ENCODE assay signal across 33 cellular contexts in the genomic region with DNA sequence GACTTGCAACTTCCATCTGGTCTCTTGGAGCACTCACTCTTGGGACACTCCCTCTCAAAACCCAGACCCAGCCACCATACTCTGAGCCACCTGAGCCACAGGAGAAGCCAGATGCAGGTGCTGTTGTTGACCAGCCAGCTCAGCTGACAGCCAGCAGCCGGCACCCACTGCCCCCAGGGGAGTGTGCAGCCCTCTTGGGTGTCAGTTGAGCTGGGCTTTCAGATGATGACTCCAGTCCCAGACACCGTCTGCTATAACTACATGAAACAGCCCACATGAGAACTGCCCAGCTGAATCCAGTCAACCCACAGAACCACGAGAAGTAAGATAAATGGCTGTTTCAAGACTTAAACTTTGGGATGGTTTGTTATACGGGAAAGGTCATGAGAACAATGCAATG. TPM values are rescaled to one million over a fixed set of nuclear protein-coding genes. Genes with fewer than 3 reads are reported as not detected.
DNase-seq lines count a peak whose midpoint lies in the region; ATAC-seq, FAIRE-seq and TF ChIP-seq lines count a peak whose summit lies in the region.
"Had no signal": no experiment of that assay in that cellular context is flagged by ENCODE, and none has a peak within 500 bp of the region (broad histone marks: within the 10 kb centered on the region; RNA-seq: fewer than 3 reads in every experiment).

No MANE protein-coding gene starts in this region.

- H3K9ac ChIP-seq in HepG2 (ENCODE audit: insufficient read depth, low read depth, low read length) (no peak overlapping the region), GM12878 (ENCODE audit: control insufficient read depth, insufficient read depth, low read length) (no peak overlapping the region)

- SMC1A ChIA-PET in GM12878 (lab: Charles Lee; ENCODE audit: uncharacterized antibody, unreplicated experiment): interaction anchor here (0.6 kb wide), 1 partner anchor 98 kb away, joined by 3 read pairs; no protein-coding TSS in a partner anchor

- H3K36me3 ChIP-seq in HepG2 (replicated peaks in 1 of 2; ENCODE audit: control insufficient read depth in 1 of 2, insufficient read depth in 2 of 2, low read length in 2 of 2) (no peaks in the 10 kb centered on the region), right lobe of liver (no peaks in the 10 kb centered on the region), GM12878 (ENCODE audit: control insufficient read depth in 2 of 2, insufficient read depth in 2 of 2, low read length in 1 of 2) (no peaks in the 10 kb centered on the region), heart left ventricle (no peaks in the 10 kb centered on the region)
- H3K36me3 ChIP-seq: left lung, pancreas, uterus had no signal

- H3K9me3 ChIP-seq in HepG2 (ENCODE audit: low read length): no peaks in the 10 kb centered on the region
- no peaks in the 10 kb centered on the region for H3K9me3 ChIP-seq in right lobe of liver
- no peaks in the 10 kb centered on the region for H3K9me3 ChIP-seq in GM12878 (replicated peaks; ENCODE audit: control insufficient read depth, insufficient read depth, low read length)
- peaks cover 0 to 6% (median 0%) of the 10 kb centered on the region in 12 donors for H3K9me3 ChIP-seq in heart left ventricle
- H3K9me3 ChIP-seq: left lung, pancreas, testis, uterus had no signal

- POLR2A ChIA-PET in HepG2 (lab: Yijun Ruan, JAX) (no interaction called here), GM12878 (lab: Charles Lee) (interaction anchor here (0.7 kb wide), 1 partner anchor 105 kb away, joined by 7 read pairs; no protein-coding TSS in a partner anchor)

- H3K4me1 ChIP-seq in HepG2 (ENCODE audit: insufficient read depth, low read length) (peaks cover 19% of the 10 kb centered on the region), right lobe of liver (peaks cover 0 to 28% (median 3%) of the 10 kb centered on the region in 4 donors), GM12878 (ENCODE audit: control insufficient read depth, insufficient read depth, low read length) (peaks cover 3% of the 10 kb centered on the region; the same call in 1 of the 2 replicates), heart left ventricle (peaks cover 0 to 13% (median 5%) of the 10 kb centered on the region in 12 donors)
- H3K4me1 ChIP-seq: testis, uterus had no signal

- H3K27me3 ChIP-seq in HepG2 (ENCODE audit: control insufficient read depth in 1 of 2, insufficient read depth in 2 of 2, low read length in 2 of 2) (peaks cover 2 to 26% of the 10 kb centered on the region in 2 experiments; a peak in 3 of 5 replicates), right lobe of liver (no peaks in the 10 kb centered on the region), GM12878 (replicated peaks in 1 of 2; ENCODE audit: control insufficient read depth in 2 of 2, insufficient read depth in 2 of 2, low read length in 1 of 2) (no peaks in the 10 kb centered on the region), heart left ventricle (no peaks in the 10 kb centered on the region)
- H3K27me3 ChIP-seq: left lung, pancreas, testis, uterus had no signal

- TF ChIP-seq POLR2A in HepG2 (IDR thresholded peaks at IDR 0.05; ENCODE audit: insufficient read depth in 1 of 2, low read depth in 2 of 2, low read length in 2 of 2) (no peak), right lobe of liver (IDR thresholded peaks at IDR 0.05) (no peak), GM12878 (IDR thresholded peaks at IDR 0.05; ENCODE audit: low read depth, low read length) (no peak), heart left ventricle (IDR thresholded peaks at IDR 0.05) (no peak)

- H3K4me3 ChIP-seq in HepG2 (replicated peaks in 1 of 3; ENCODE audit: insufficient read depth in 1 of 3, low read depth in 2 of 3, low read length in 3 of 3) (no peak overlapping the region), right lobe of liver (no peak overlapping the region), GM12878 (no peak overlapping the region), heart left ventricle (no peak overlapping the region)
- H3K4me3 ChIP-seq: GM23338, left lung, pancreas, testis, uterus had no signal

- H3K27ac ChIP-seq in HepG2 (ENCODE audit: extremely low read length, insufficient read depth, low read length) (no peak overlapping the region), right lobe of liver (no peak overlapping the region), GM12878 (ENCODE audit: control insufficient read depth, insufficient read depth) (no peak overlapping the region), heart left ventricle (no peak overlapping the region)
- H3K27ac ChIP-seq: left lung, pancreas, testis, uterus had no signal

- H3K4me2 ChIP-seq in HepG2 (ENCODE audit: low read depth, low read length) (no peak overlapping the region), GM12878 (ENCODE audit: control insufficient read depth, insufficient read depth) (no peak overlapping the region)
- H3K4me2 ChIP-seq: GM23338 had no signal

- no peak for TF ChIP-seq EP300 in HepG2 (IDR thresholded peaks at IDR 0.05; ENCODE audit: low read depth in 2 of 2, low read length in 2 of 2)
- TF ChIP-seq EP300 in HepG2 (CRISPR knock-in tag; IDR thresholded peaks at IDR 0.05; ENCODE audit: borderline replicate concordance): no peak
- TF ChIP-seq EP300 in GM12878 (IDR thresholded peaks at IDR 0.05; ENCODE audit: borderline replicate concordance in 1 of 2, control insufficient read depth in 1 of 2, low read depth in 2 of 2, low read length in 2 of 2): no peak

- ATAC-seq in HepG2 (no peak), right lobe of liver (no peak), GM12878 (no peak), heart left ventricle (no peak)
- ATAC-seq: activated CD4-positive, CD25-positive, alpha-beta regulatory T cell treated with anti-CD3 and anti-CD28 coated beads, Interleukin-2, amount 50 U/mL, for 24 hours; activated CD8-positive, alpha-beta memory T cell treated with anti-CD3 and anti-CD28 coated beads, Interleukin-2, amount 10 ng/mL, durations not matched to agents 7 days and 5 days; activated T-cell treated with anti-CD3 and anti-CD28 coated beads, Interleukin-2, amount 50 U/mL, for 4 hours; GM23338; left lung; pancreas; T-helper 17 cell had no signal

- RAD21 ChIA-PET in GM12878 (lab: Charles Lee; ENCODE audit: unreplicated experiment): no interaction called here

- intact Hi-C loops in HepG2 (cut with micrococcal nuclease; ENCODE audit: unreplicated experiment): no loop called here
- intact Hi-C loops in right lobe of liver (cut with DNase I): no loop called here
- intact Hi-C loops in GM12878 (cut with micrococcal nuclease; ENCODE audit: unreplicated experiment): no loop called here
- intact Hi-C loops in heart left ventricle (cut with DNase I): no loop called here

- H4K20me1 ChIP-seq in HepG2 (ENCODE audit: insufficient read depth, low read length) (no peaks in the 10 kb centered on the region), GM12878 (ENCODE audit: control insufficient read depth, insufficient read depth) (no peaks in the 10 kb centered on the region)

- TF ChIP-seq RAD21 in HepG2 (CRISPR knock-in tag; IDR thresholded peaks at IDR 0.05) (no peak), GM12878 (IDR thresholded peaks at IDR 0.05; ENCODE audit: insufficient read depth, low read depth, low read length) (no peak)

- CTCF ChIA-PET in HepG2 (lab: Yijun Ruan, JAX; ENCODE audit: low intra/inter-chr PET ratio, low total read pairs) (no interaction called here), GM12878 (lab: Yijun Ruan, JAX) (no interaction called here)

- H2AFZ ChIP-seq in HepG2 (ENCODE audit: low read length) (no peak overlapping the region), GM12878 (ENCODE audit: control insufficient read depth, low read depth, low read length) (no peak overlapping the region)
- H2AFZ ChIP-seq: GM23338 had no signal

- DNase-seq in HepG2 (ENCODE audit: low spot score) (no peak), right lobe of liver (no peak), NCI-H2107 (lab: John Stamatoyannopoulos, UW) (peak; percentile 32), GM12878 (ENCODE audit: low read depth, low spot score) (no peak), glomerular visceral epithelial cell (ENCODE audit: extremely low spot score) (no peak), ACHN (no peak), heart left ventricle (no peak)
- DNase-seq in stimulated activated CD4-positive, alpha-beta T cell treated with anti-CD3 and anti-CD28 coated beads, Interleukin-15, amount 100 ng/mL, for 24 hours: no peak
- DNase-seq: activated CD4-positive, alpha-beta T cell treated with anti-CD3 and anti-CD28 coated beads, Interleukin-2, amount 50 U/mL, for 4 hours; activated CD8-positive, alpha-beta memory T cell treated with anti-CD3 and anti-CD28 coated beads, Interleukin-2, amount 10 ng/mL, durations not matched to agents 7 days and 5 days; activated gamma-delta T cell; activated naive CD8-positive, alpha-beta T cell treated with anti-CD3 and anti-CD28 coated beads, Interleukin-2, amount 10 ng/mL, durations not matched to agents 7 days and 5 days; activated T-cell treated with anti-CD3 and anti-CD28 coated beads, Interleukin-2, amount 50 U/mL, for 4 hours; COR-L47; cortex of kidney; effector memory CD4-positive, alpha-beta T cell; islet precursor cell; left lung; NCI-H1417 treated with DMSO at 0.1 percent for 48 hours; NCI-H510A; pancreas; retina; Right ventricle myocardium superior; small intestine; stimulated activated CD4-positive, alpha-beta T cell treated with anti-CD3 and anti-CD28 coated beads, Interleukin-1b, Interleukin-23, amount 100 ng/mL, for 48 hours; T-helper 17 cell; testis; uterus had no signal

- H3K79me2 ChIP-seq in HepG2 (ENCODE audit: insufficient read depth, low read length): no peaks in the 10 kb centered on the region
- H3K79me2 ChIP-seq in GM12878 (ENCODE audit: control insufficient read depth, insufficient read depth, low read length): no peaks in the 10 kb centered on the region

- WGBS in HepG2 (ENCODE audit: low lambda C conversion rate): 7% methylated on average over 4 of the region's 4 CpGs
- 59% methylated on average over 3 of the region's 4 CpGs for WGBS in right lobe of liver (ENCODE audit: insufficient coverage, low coverage, low lambda C conversion rate, missing lambda C conversion rate)
- WGBS in GM12878 (ENCODE audit: insufficient coverage, insufficient replicate concordance, low lambda C conversion rate, missing lambda C conversion rate): 3% methylated on average over 4 of the region's 4 CpGs
- WGBS in heart left ventricle, 4 donors: 77 to 90% (median 84%) methylated on average over 4 of the region's 4 CpGs

- BruUV-seq in HepG2 (replicated peaks; lab: Mats Ljungman, UMichigan) (no TSS peak), GM12878 (replicated peaks; lab: Mats Ljungman, UMichigan) (no TSS peak)

- in situ Hi-C loops in HepG2 (cut with HindIII; ENCODE audit: extremely low pct_ligation_motif_present, low pct_unique_long_range_greater_than_20kb) (no loop called here), GM12878 (cut with MboI) (no loop called here), ACHN (cut with HindIII; ENCODE audit: low pct_ligation_motif_present, low pct_unique_long_range_greater_than_20kb, low sequenced_read_pairs) (no loop called here)

- no peak for TF ChIP-seq CTCF in HepG2 (CRISPR knock-in tag; IDR thresholded peaks at IDR 0.05)
- TF ChIP-seq CTCF in right lobe of liver (IDR thresholded peaks at IDR 0.05): no peak
- no peak for TF ChIP-seq CTCF in GM12878 (IDR thresholded peaks at IDR 0.05 in 2 of 3, conservative IDR thresholded peaks at IDR 0.05 in 1 of 3; ENCODE audit: control insufficient read depth in 2 of 3, extremely low read depth in 1 of 3, insufficient read depth in 1 of 3, low read depth in 3 of 3, low read length in 3 of 3)
- TF ChIP-seq CTCF in heart left ventricle (IDR thresholded peaks at IDR 0.05): no peak

- FAIRE-seq in HepG2 (lab: Jason Lieb, UNC) (no peak), GM12878 (lab: Jason Lieb, UNC) (no peak)
- FAIRE-seq: astrocyte, GM18507, pancreas, small intestine, TTC549 had no signal

RNA-seq across cellular contexts. Expression of a gene that starts 10.7 kb away (rescaled TPM):
- total RNA-seq in HepG2 (2016; rRNA removed; fragmentation: Illumina TruSeq; extraction: Trizol) (0.45 and 2.0 TPM in 2 replicates), right lobe of liver (1,000 to 10,000 TPM in 2 of 6 experiments, 100 to 1,000 TPM in 4; 276 to 1,091 (median 406) TPM), GM12878 (2014; rRNA removed) (0.11 TPM in 1 of 2 replicates, not detected in the other), GM12878 (2014; rRNA removed; fragmentation: Illumina TruSeq; extraction: Trizol) (not detected in 2 replicates), GM12878 (2021) (0.43 and 0.49 TPM in 2 replicates), heart left ventricle (100 to 1,000 TPM in 6 of 9 donors, 10 to 100 TPM in 3; 57.2 to 326 (median 113) TPM)
- total RNA-seq in HepG2 (2016; cell fraction: cytosol; rRNA removed; fragmentation: Illumina TruSeq; extraction: Trizol; ENCODE audit: low read depth): 0.79 and 0.81 TPM in 2 replicates
- total RNA-seq in HepG2 (2016; cell fraction: insoluble cytoplasmic fraction; rRNA removed; fragmentation: Illumina TruSeq; extraction: Trizol): 0.83 and 1.8 TPM in 2 replicates
- 0.68 and 1.4 TPM in 2 replicates for total RNA-seq in HepG2 (2016; cell fraction: membrane; rRNA removed; fragmentation: Illumina TruSeq; extraction: Trizol)
- total RNA-seq in HepG2 (2016; cell fraction: nucleus; rRNA removed; fragmentation: Illumina TruSeq; extraction: Trizol): 1.2 and 2.0 TPM in 2 replicates
- polyA plus RNA-seq in HepG2 (2011; rRNA removed) (5.8 and 11.4 TPM in 2 replicates), GM12878 (2011; rRNA removed) (0.62 and 1.5 TPM in 2 replicates), GM12878 (2014; fragmentation: Illumina TruSeq; extraction: Trizol) (not detected in 2 replicates), GM12878 (2014; fragmentation: Nextera tagmentation; extraction: Ambion mirVana) (not detected), GM12878 (2014; rRNA removed) (not detected in 2 replicates), GM12878 (2016; fragmentation: Nextera tagmentation; extraction: Ambion mirVana) (under 1 TPM; 0.28 to 0.38 TPM), heart left ventricle (100 to 1,000 TPM in 1 of 2 donors, 10 to 100 TPM in 1; 90.7 to 172 TPM)
- 8.5 and 9.3 TPM in 2 replicates for polyA plus RNA-seq in HepG2 (2011; cell fraction: cytosol; rRNA removed)
- 3.3 and 6.4 TPM in 2 replicates for polyA plus RNA-seq in HepG2 (2011; cell fraction: nucleus; rRNA removed)
- polyA plus RNA-seq in HepG2 (2012): 18.9 and 24.8 TPM in 2 replicates
- polyA plus RNA-seq in HepG2 (2016; cell fraction: cytosol; fragmentation: Illumina TruSeq; extraction: Trizol; ENCODE audit: low read depth): 0.59 and 1.1 TPM in 2 replicates
- polyA plus RNA-seq in HepG2 (2016; cell fraction: insoluble cytoplasmic fraction; fragmentation: Illumina TruSeq; extraction: Trizol; ENCODE audit: low read depth): 0.91 and 1.3 TPM in 2 replicates
- polyA plus RNA-seq in HepG2 (2016; cell fraction: membrane; fragmentation: Illumina TruSeq; extraction: Trizol; ENCODE audit: low read depth): 1.1 and 1.2 TPM in 2 replicates
- 3.8 and 3.9 TPM in 2 replicates for polyA plus RNA-seq in HepG2 (2016; cell fraction: nucleus; fragmentation: Illumina TruSeq; extraction: Trizol; ENCODE audit: insufficient read depth, low read depth)
- polyA minus RNA-seq in HepG2 (2011; rRNA and poly(A)+ RNA removed; ENCODE audit: low replicate concordance): 0.19 and 1.9 TPM in 2 replicates
- 1.7 and 3.2 TPM in 2 replicates for polyA minus RNA-seq in HepG2 (2011; cell fraction: cytosol; rRNA and poly(A)+ RNA removed)
- polyA minus RNA-seq in HepG2 (2011; cell fraction: nucleus; rRNA and poly(A)+ RNA removed): 0.52 and 0.99 TPM in 2 replicates
- 5.3 and 6.7 TPM in 2 replicates for total RNA-seq in GM12878 (2013; cell fraction: nucleolus; rRNA removed)
- polyA plus RNA-seq in GM12878 (2011; ENCODE audit: low read depth): 0.92 TPM
- polyA plus RNA-seq in GM12878 (2011; cell fraction: cytosol; rRNA removed): 1.7 and 1.8 TPM in 2 replicates
- 0.85 and 1.5 TPM in 2 replicates for polyA plus RNA-seq in GM12878 (2011; cell fraction: nucleus; rRNA removed)
- 5.5 and 5.7 TPM in 2 replicates for polyA plus RNA-seq in GM12878 (2012)
- 0.67 TPM in 1 of 2 replicates, not detected in the other for polyA minus RNA-seq in GM12878 (2011; rRNA and poly(A)+ RNA removed)
- not detected in 2 replicates for polyA minus RNA-seq in GM12878 (2011; cell fraction: cytosol; rRNA and poly(A)+ RNA removed)
- not detected in 2 replicates for polyA minus RNA-seq in GM12878 (2011; cell fraction: nucleus; rRNA and poly(A)+ RNA removed)

Comparison
In these comparisons a context has a peak if more than half of its experiments do, and no peak if none do; other contexts are left out.
1. RNA of a gene that starts 10.7 kb away (total RNA-seq): 276 to 1,091 TPM in right lobe of liver and 57.2 to 326 TPM in heart left ventricle; 0.45 to 2.0 TPM in HepG2 and 0.11 to 6.7 TPM in GM12878; every median in the first group is over 4 times any median in the second.